In the genomic region with DNA sequence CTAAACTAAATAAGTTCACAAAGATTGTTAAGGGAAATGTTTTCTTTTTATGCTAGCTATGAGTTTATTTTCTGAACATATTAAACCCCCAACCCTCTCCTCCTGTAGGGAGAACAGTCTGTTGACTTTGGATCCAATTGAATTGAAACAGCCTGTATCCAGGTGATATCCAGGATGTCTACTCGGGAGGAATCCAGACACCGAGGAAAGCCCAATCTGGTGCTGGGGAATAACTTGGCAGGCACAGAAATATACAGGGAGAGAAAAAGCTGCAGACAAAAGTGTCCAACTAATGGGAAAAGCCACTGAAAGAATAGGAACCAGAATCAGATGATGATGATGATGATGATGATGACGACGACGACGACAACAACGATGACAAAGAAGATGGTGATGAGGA, we compare ENCODE assay signal across 8 cellular contexts.
"Had no signal": no experiment of that assay in that cellular context is flagged by ENCODE, and none has a peak within 500 bp of the region (broad histone marks: within the 10 kb centered on the region; RNA-seq: fewer than 3 reads in every experiment).

No MANE protein-coding gene starts in this region.

- FAIRE-seq: HTR-8/SVneo had no signal

- H3K9me3 ChIP-seq: HAP-1 had no signal

- H2AFZ ChIP-seq: GM23248 had no signal

- H3K36me3 ChIP-seq: HAP-1 had no signal

- H3K9ac ChIP-seq: GM23248 had no signal

- H3K4me3 ChIP-seq: GM23248, HAP-1 had no signal

- ATAC-seq: HCT116 had no signal

- DNase-seq: GM23248, GOT3, H7, HFFc6, KBM-7 had no signal

- H3K4me1 ChIP-seq: HAP-1 had no signal

- H3K27ac ChIP-seq: GM23248 had no signal
